Comparison of ENCODE assay signal across 26 cellular contexts in the genomic region with DNA sequence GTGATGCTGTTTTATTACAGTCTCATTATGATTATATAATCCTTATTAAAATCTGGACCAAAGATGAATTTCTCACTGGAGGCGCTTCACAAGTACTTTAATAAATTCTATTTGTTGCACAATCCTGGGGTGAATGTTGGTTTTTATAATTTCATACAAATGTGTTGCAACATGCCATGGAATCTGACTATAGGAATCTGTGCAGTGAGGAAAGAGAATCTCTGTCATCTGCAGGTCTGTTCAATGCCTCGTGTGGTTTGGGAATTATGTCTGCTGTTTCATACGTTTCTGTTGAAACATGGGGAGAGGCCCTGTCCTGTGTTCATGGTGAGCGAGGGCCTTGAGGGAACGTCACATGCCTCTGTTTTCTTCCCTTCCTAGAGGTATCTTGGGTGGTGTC.
"Had no signal": no experiment of that assay in that cellular context is flagged by ENCODE, and none has a peak within 500 bp of the region (broad histone marks: within the 10 kb centered on the region; RNA-seq: fewer than 3 reads in every experiment).

No MANE protein-coding gene starts in this region.

- H3K9me3 ChIP-seq: body of pancreas, esophagus muscularis mucosa, ovary, stomach, thyroid gland, upper lobe of left lung, vagina had no signal

- H3K27ac Mint-ChIP-seq: activated naive CD8-positive, alpha-beta T cell; effector memory CD8-positive, alpha-beta T cell; naive thymus-derived CD4-positive, alpha-beta T cell; progenitor cell of endocrine pancreas; stimulated activated memory B cell treated with anti-CD40 and anti-IgM and Interleukin-4, amounts not matched to agents 10 μg/mL and 1 μg/mL and 100 μg/mL, for 72 hours had no signal

- ATAC-seq: body of pancreas; effector memory CD8-positive, alpha-beta T cell; left cardiac atrium; left ventricle myocardium superior; naive thymus-derived CD4-positive, alpha-beta T cell; sciatic nerve; stimulated activated memory B cell treated with anti-CD40 and anti-IgM and Interleukin-4, amounts not matched to agents 10 μg/mL and 1 μg/mL and 100 μg/mL, for 72 hours had no signal

- H3K27me3 Mint-ChIP-seq: activated naive CD8-positive, alpha-beta T cell; stimulated activated memory B cell treated with anti-CD40 and anti-IgM and Interleukin-4, amounts not matched to agents 10 μg/mL and 1 μg/mL and 100 μg/mL, for 72 hours had no signal

- H3K4me1 ChIP-seq: body of pancreas, esophagus muscularis mucosa, stomach, thyroid gland, upper lobe of left lung, vagina had no signal

- H3K27ac ChIP-seq: body of pancreas, esophagus muscularis mucosa, ovary, stomach, thyroid gland, upper lobe of left lung, vagina had no signal

- H3K9me3 Mint-ChIP-seq: effector memory CD8-positive, alpha-beta T cell; stimulated activated memory B cell treated with anti-CD40 and anti-IgM and Interleukin-4, amounts not matched to agents 10 μg/mL and 1 μg/mL and 100 μg/mL, for 72 hours had no signal

- H3K36me3 ChIP-seq: esophagus muscularis mucosa, ovary, stomach, thyroid gland, upper lobe of left lung, vagina had no signal

- H3K36me3 Mint-ChIP-seq: activated naive CD8-positive, alpha-beta T cell; naive thymus-derived CD4-positive, alpha-beta T cell; stimulated activated memory B cell treated with anti-CD40 and anti-IgM and Interleukin-4, amounts not matched to agents 10 μg/mL and 1 μg/mL and 100 μg/mL, for 72 hours had no signal

- H3K4me1 Mint-ChIP-seq: naive thymus-derived CD4-positive, alpha-beta T cell; stimulated activated memory B cell treated with anti-CD40 and anti-IgM and Interleukin-4, amounts not matched to agents 10 μg/mL and 1 μg/mL and 100 μg/mL, for 72 hours had no signal

- H3K27me3 ChIP-seq: body of pancreas, ovary, thyroid gland, upper lobe of left lung, vagina had no signal

- DNase-seq: activated CD4-positive, alpha-beta T cell treated with anti-CD3 and anti-CD28 coated beads for 4 hours; activated CD4-positive, alpha-beta T cell treated with anti-CD3 and anti-CD28 coated beads, Interleukin-2, amount 50 U/mL, for 4 hours; activated effector memory CD4-positive, alpha-beta T cell treated with Interleukin-2 at 50 U/mL for 16 hours; activated naive CD4-positive, alpha-beta T cell treated with Interleukin-2 at 50 U/mL for 16 hours; body of pancreas; cortex of kidney; effector memory CD8-positive, alpha-beta T cell; islet precursor cell; left cardiac atrium; left ventricle myocardium superior; naive thymus-derived CD4-positive, alpha-beta T cell; ovary; small intestine; stimulated activated CD4-positive, alpha-beta T cell treated with anti-CD3 and anti-CD28 coated beads, Interleukin-1b, Interleukin-23, amount 100 ng/mL, for 48 hours; stimulated activated CD4-positive, alpha-beta T cell treated with anti-CD3 and anti-CD28 coated beads, Interleukin-4, amount 100 ng/mL, for 4 hours; stimulated activated CD8-positive, alpha-beta memory T cell treated with anti-CD3 and anti-CD28 coated beads, Interleukin-4, amount 100 ng/mL, for 48 hours; stomach; thyroid gland; upper lobe of left lung had no signal

- H3K4me3 Mint-ChIP-seq: activated naive CD8-positive, alpha-beta T cell; effector memory CD8-positive, alpha-beta T cell; naive thymus-derived CD4-positive, alpha-beta T cell; stimulated activated memory B cell treated with anti-CD40 and anti-IgM and Interleukin-4, amounts not matched to agents 10 μg/mL and 1 μg/mL and 100 μg/mL, for 72 hours had no signal

- H3K4me3 ChIP-seq: body of pancreas, esophagus muscularis mucosa, ovary, stomach, thyroid gland, upper lobe of left lung, vagina had no signal

- FAIRE-seq: frontal cortex, small intestine had no signal
